18 cellular contexts compared by ENCODE assay signal in genomic region chr19:2026770-2027169, GRCh38. TPM values are rescaled to one million over a fixed set of nuclear protein-coding genes. Genes with fewer than 3 reads are reported as not detected.
DNase-seq lines count a peak whose midpoint lies in the region; ATAC-seq and TF ChIP-seq lines count a peak whose summit lies in the region.
"Had no signal": no experiment of that assay in that cellular context is flagged by ENCODE, and none has a peak within 500 bp of the region (broad histone marks: within the 10 kb centered on the region; RNA-seq: fewer than 3 reads in every experiment).

No MANE protein-coding gene starts in this region.

- H3K9ac ChIP-seq in adipocyte (ENCODE audit: low read length): peak overlapping the region; percentile 73
- H3K9ac ChIP-seq: GM23248 had no signal

- H3K27ac ChIP-seq in vagina (peak overlapping the region; percentile 70), body of pancreas (peak overlapping the region in 1 of 4 donors; percentile 12)
- H3K27ac ChIP-seq: GM23248 had no signal

- H3K27me3 ChIP-seq in adipocyte (replicated peaks; ENCODE audit: control insufficient read depth, insufficient read depth, low read length): no peaks in the 10 kb centered on the region
- H3K27me3 ChIP-seq in vagina: no peaks in the 10 kb centered on the region
- no peaks in the 10 kb centered on the region for H3K27me3 ChIP-seq in body of pancreas

- H3K4me3 ChIP-seq in adipocyte (ENCODE audit: low read length): peak overlapping the region; percentile 45
- H3K4me3 ChIP-seq in mucosa of descending colon: no peak overlapping the region
- H3K4me3 ChIP-seq in vagina: no peak overlapping the region
- no peak overlapping the region for H3K4me3 ChIP-seq in body of pancreas
- H3K4me3 ChIP-seq: GM12878, GM23248, HAP-1 had no signal

- CTCF ChIA-PET in HEK293T (lab: Yijun Ruan, JAX): no interaction called here

- H3K36me3 ChIP-seq in adipocyte (ENCODE audit: control insufficient read depth, insufficient read depth, low read length, severe bottlenecking) (no peaks in the 10 kb centered on the region), mucosa of descending colon (ENCODE audit: low read depth) (no peaks in the 10 kb centered on the region), vagina (no peaks in the 10 kb centered on the region), body of pancreas (replicated peaks in 1 of 2; ENCODE audit: insufficient read depth in 1 of 2, low read depth in 2 of 2) (no peaks in the 10 kb centered on the region)
- H3K36me3 ChIP-seq: HAP-1 had no signal

- no peak for DNase-seq in adipocyte (ENCODE audit: low read depth)
- peak; percentile 42 to 46 for DNase-seq in left colon
- DNase-seq in mucosa of descending colon: peak in 2 of 3 donors; percentile 51 to 69
- no peak for DNase-seq in vagina (ENCODE audit: extremely low spot score in 2 of 2)
- DNase-seq in HEK293T (ENCODE audit: extremely low spot score): no peak
- DNase-seq in activated CD4-positive, alpha-beta T cell treated with anti-CD3 and anti-CD28 coated beads, Interleukin-2, amount 50 U/mL, for 48 hours: no peak
- no peak for DNase-seq in body of pancreas
- DNase-seq: CD4-positive, alpha-beta T cell; DND-41; NCI-H1694; NCI-H2081; NCI-H2171; NCI-H345; NCI-H524; NCI-H82 had no signal

- peak; percentile 77 for ATAC-seq in left colon
- ATAC-seq in mucosa of descending colon: peak; percentile 75
- ATAC-seq in body of pancreas: no peak
- ATAC-seq: GM12878 had no signal

- POLR2A ChIA-PET in HEK293T (lab: Yijun Ruan, JAX): no interaction called here

- no peak for TF ChIP-seq CTCF in mucosa of descending colon (IDR thresholded peaks at IDR 0.05)
- no peak for TF ChIP-seq CTCF in vagina (IDR thresholded peaks at IDR 0.05)
- no peak for TF ChIP-seq CTCF in body of pancreas (IDR thresholded peaks at IDR 0.05)

- H3K9me3 ChIP-seq in adipocyte (ENCODE audit: control insufficient read depth, low read length) (peaks cover 4% of the 10 kb centered on the region), mucosa of descending colon (no peaks in the 10 kb centered on the region), vagina (no peaks in the 10 kb centered on the region), body of pancreas (peaks cover 0 to 4% (median 0%) of the 10 kb centered on the region in 3 donors)
- H3K9me3 ChIP-seq: HAP-1 had no signal

- intact Hi-C loops in left colon (cut with DNase I, micrococcal nuclease) (no loop called here), mucosa of descending colon (cut with DNase I, micrococcal nuclease) (no loop called here), vagina (cut with DNase I) (no loop called here), body of pancreas (cut with DNase I) (no loop called here)

- H3K4me1 ChIP-seq in adipocyte (ENCODE audit: control insufficient read depth, insufficient read depth, low read length) (peaks cover 24% of the 10 kb centered on the region), mucosa of descending colon (ENCODE audit: low read depth) (peaks cover 14% of the 10 kb centered on the region), vagina (peaks cover 38% of the 10 kb centered on the region), body of pancreas (peaks cover 10% of the 10 kb centered on the region)
- H3K4me1 ChIP-seq: HAP-1 had no signal

- TF ChIP-seq POLR2A in vagina (IDR thresholded peaks at IDR 0.05) (no peak), body of pancreas (IDR thresholded peaks at IDR 0.05) (no peak)

- 74 to 85% methylated on average over 7 to 10 of the region's 10 CpGs for WGBS in body of pancreas, 2 donors

TF ChIP-seq in HEK293T, 16 proteins besides CTCF, POLR2A, EP300 and RAD21:
- TF ChIP-seq L3MBTL2 (conservative IDR thresholded peaks at IDR 0.05): no peak
- no peak for TF ChIP-seq HDGF (IDR thresholded peaks at IDR 0.05; ENCODE audit: borderline replicate concordance)
- no peak for TF ChIP-seq BHLHE40 (IDR thresholded peaks at IDR 0.05; ENCODE audit: borderline replicate concordance)
- no peak for TF ChIP-seq TARDBP (IDR thresholded peaks at IDR 0.05)
- no peak for TF ChIP-seq FOXM1 (IDR thresholded peaks at IDR 0.05; ENCODE audit: borderline replicate concordance)

RNA-seq across cellular contexts. Expression of gene BTBD2, which starts 11.3 kb away (rescaled TPM):
- total RNA-seq in left colon (10 to 100 TPM; 73.1 to 73.7 TPM), mucosa of descending colon (10 to 100 TPM; 66.0 to 82.3 (median 71.5) TPM), vagina (81.5 TPM), body of pancreas (10 to 100 TPM; 42.3 to 44.8 TPM)

RNA-seq across cellular contexts. Expression of gene MKNK2, which starts 24.3 kb away (rescaled TPM):
- 100 to 1,000 TPM; 242 to 319 TPM for total RNA-seq in left colon
- total RNA-seq in mucosa of descending colon: 100 to 1,000 TPM; 252 to 330 (median 304) TPM
- total RNA-seq in vagina: 185 TPM
- 100 to 1,000 TPM; 180 to 273 TPM for total RNA-seq in body of pancreas

Comparison
In these comparisons a context has a peak if more than half of its experiments do, and no peak if none do; other contexts are left out.
1. DNase-seq: peak in left colon (2 of 2) and mucosa of descending colon (2 of 3); none in adipocyte (single experiment), vagina (0 of 2), HEK293T (single experiment), activated CD4-positive, alpha-beta T cell treated with anti-CD3 and anti-CD28 coated beads, Interleukin-2, amount 50 U/mL, for 48 hours (0 of 2) and body of pancreas (0 of 4).